ENCODE assay signal across 26 cellular contexts in the genomic region with DNA sequence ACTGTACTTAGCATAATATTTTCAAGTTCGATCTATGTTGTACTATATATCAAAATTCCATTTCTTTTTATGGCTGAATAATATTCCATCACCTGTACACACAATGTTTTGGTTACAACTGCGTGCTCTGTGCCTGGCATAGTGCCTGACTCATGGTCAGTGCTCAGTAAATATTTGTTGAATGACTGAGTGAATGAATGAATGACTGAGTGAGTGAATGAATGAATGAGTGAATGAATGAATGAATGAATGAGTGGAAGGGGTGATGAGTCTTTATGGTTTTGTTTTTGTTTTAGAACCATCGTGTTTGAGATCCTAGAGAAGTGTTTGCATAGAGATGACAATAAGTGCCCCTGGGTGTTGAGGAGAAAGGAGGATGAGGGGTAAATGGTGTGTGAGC.
"Had no signal": no experiment of that assay in that cellular context is flagged by ENCODE, and none has a peak within 500 bp of the region (broad histone marks: within the 10 kb centered on the region; RNA-seq: fewer than 3 reads in every experiment).

No MANE protein-coding gene starts in this region.

- H3K4me3 Mint-ChIP-seq: dendritic cell treated with granulocyte-macrophage colony-stimulating factor and Interleukin-4, amounts not matched to agents 40 ng/mL and 50 ng/mL, for 4 days; effector memory CD8-positive, alpha-beta T cell; endodermal cell; mesothelial cell of epicardium had no signal

- H3K4me1 ChIP-seq: colonic mucosa, esophagus squamous epithelium, gastrocnemius medialis, heart right ventricle, left lung, lower lobe of right lung had no signal

- H3K27ac ChIP-seq: colonic mucosa, epithelial cell of prostate, esophagus squamous epithelium, gastrocnemius medialis, heart right ventricle, left lung, lower lobe of right lung had no signal

- H3K36me3 ChIP-seq: colonic mucosa, esophagus squamous epithelium, gastrocnemius medialis, heart right ventricle, left lung, lower lobe of right lung had no signal

- ATAC-seq: effector memory CD8-positive, alpha-beta T cell; esophagus mucosa; gastrocnemius medialis; heart right ventricle; left cardiac atrium; left lung; left ventricle myocardium superior; lower lobe of right lung had no signal

- H3K4me1 Mint-ChIP-seq: mesothelial cell of epicardium had no signal

- H3K27ac Mint-ChIP-seq: dendritic cell treated with granulocyte-macrophage colony-stimulating factor and Interleukin-4, amounts not matched to agents 40 ng/mL and 50 ng/mL, for 4 days; effector memory CD8-positive, alpha-beta T cell; endodermal cell; mesothelial cell of epicardium had no signal

- H3K4me3 ChIP-seq: colonic mucosa, esophagus squamous epithelium, gastrocnemius medialis, heart right ventricle, left lung, lower lobe of right lung had no signal

- H3K27me3 ChIP-seq: colonic mucosa had no signal

- H3K36me3 Mint-ChIP-seq: mesothelial cell of epicardium had no signal

- FAIRE-seq: endometrium, islet of Langerhans, keratinocyte had no signal

- H3K9me3 ChIP-seq: colonic mucosa, esophagus squamous epithelium, gastrocnemius medialis, heart right ventricle, left lung, lower lobe of right lung had no signal

- DNase-seq: colonic mucosa; cortex of kidney; effector CD8-positive, alpha-beta T cell; effector memory CD8-positive, alpha-beta T cell; endodermal cell; erythroblast; esophagus squamous epithelium; foreskin fibroblast; foreskin melanocyte; gastrocnemius medialis; glutamatergic neuron; head of caudate nucleus; heart right ventricle; hippocampal formation; left cardiac atrium; left lung; left ventricle myocardium superior; mesenchymal stem cell had no signal

- H3K9me3 Mint-ChIP-seq: effector memory CD8-positive, alpha-beta T cell; mesothelial cell of epicardium had no signal
